Comparison of ENCODE assay signal across 16 cellular contexts in the genomic region with DNA sequence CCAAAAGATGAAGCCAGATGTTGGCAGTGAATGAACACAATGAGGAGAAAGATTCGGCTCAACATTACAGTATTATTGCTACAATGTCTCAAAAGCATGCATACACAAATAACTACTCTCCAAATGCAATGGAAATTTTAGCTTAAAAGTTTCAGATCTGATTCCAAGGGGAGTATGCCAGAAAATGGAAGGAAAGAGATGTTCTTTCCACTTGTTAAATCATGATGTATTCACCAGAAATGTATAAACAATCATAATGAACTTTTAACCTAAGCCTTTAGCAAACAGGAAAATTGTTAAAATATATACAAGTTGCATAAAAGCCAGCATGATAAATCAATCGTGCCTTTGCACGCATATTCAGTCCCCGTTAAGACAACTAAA.
A peak's percentile ranks its signal among the peaks of the same experiment; 100 is the strongest.
DNase-seq lines count a peak whose midpoint lies in the region; ATAC-seq, FAIRE-seq and TF ChIP-seq lines count a peak whose summit lies in the region.
"Had no signal": no experiment of that assay in that cellular context is flagged by ENCODE, and none has a peak within 500 bp of the region (broad histone marks: within the 10 kb centered on the region; RNA-seq: fewer than 3 reads in every experiment).

No MANE protein-coding gene starts in this region.

- no peaks in the 10 kb centered on the region for H3F3A ChIP-seq in GM23338 (replicated peaks; ENCODE audit: low read depth)

- no peaks in the 10 kb centered on the region for H3K27me3 Mint-ChIP-seq in GM23338 (ENCODE audit: insufficient read depth, low read depth, poor library complexity)
- H3K27me3 Mint-ChIP-seq in brain = no peaks in the 10 kb centered on the region
- H3K27me3 Mint-ChIP-seq in T-helper 17 cell = no peaks in the 10 kb centered on the region
- H3K27me3 Mint-ChIP-seq: naive thymus-derived CD4-positive, alpha-beta T cell had no signal

- no peak for DNase-seq in GM23338 (ENCODE audit: low spot score)
- peak; percentile 62 to 76 for DNase-seq in foreskin fibroblast
- DNase-seq in thoracic aorta (ENCODE audit: low spot score) = no peak
- DNase-seq in T-helper 1 cell = no peak
- DNase-seq in frontal cortex (ENCODE audit: low spot score in 2 of 2) = no peak
- no peak for DNase-seq in T-helper 17 cell
- DNase-seq: activated CD4-positive, alpha-beta T cell treated with anti-CD3 and anti-CD28 coated beads, Interleukin-2, amount 50 U/mL, for 4 hours; naive thymus-derived CD4-positive, alpha-beta T cell; NCI-H526 had no signal

- no peaks in the 10 kb centered on the region for H3K9me2 ChIP-seq in GM23338 (ENCODE audit: insufficient read depth)

- H3K27ac ChIP-seq in GM23338 (ENCODE audit: low read depth) (no peak overlapping the region; the same call in 1 of the 2 replicates), thoracic aorta (peak overlapping the region; percentile 59 to 67)

- no peaks in the 10 kb centered on the region for H3K79me2 ChIP-seq in GM23338 (replicated peaks; ENCODE audit: insufficient read depth)

- no peak for ATAC-seq in GM23338
- ATAC-seq in thoracic aorta (ENCODE audit: insufficient number of reproducible peaks, low FRiP score, low read depth) = no peak
- no peak for ATAC-seq in T-helper 17 cell
- ATAC-seq: naive thymus-derived CD4-positive, alpha-beta T cell had no signal

- H3K9me3 Mint-ChIP-seq in GM23338 (no peaks in the 10 kb centered on the region), brain (no peaks in the 10 kb centered on the region)
- H3K9me3 Mint-ChIP-seq: activated T-helper 1 cell treated with anti-CD3 and anti-CD28 coated beads, Interleukin-12 subunit alpha, Interleukin-12 subunit beta, Interleukin-2, Interleukin-4 antibody, amounts not matched to agents 30 ng/mL and 10 ng/mL and 1 ng/mL, durations not matched to agents 14 hours and 24 hours and 36 hours; naive thymus-derived CD4-positive, alpha-beta T cell had no signal

- H3K9me3 ChIP-seq in thoracic aorta (no peaks in the 10 kb centered on the region), T-helper 17 cell (ENCODE audit: control insufficient read depth, low read length, poor library complexity, severe bottlenecking) (no peaks in the 10 kb centered on the region)
- H3K9me3 ChIP-seq: MG63 had no signal

- 0 out of 2 replicates have a peak, but pooled peaks cover 4% of the 10 kb centered on the region for H4K20me1 ChIP-seq in GM23338 (replicated peaks; ENCODE audit: insufficient read depth)

- H3K27me3 ChIP-seq in GM23338 (ENCODE audit: insufficient read depth) (no peaks in the 10 kb centered on the region), thoracic aorta (replicated peaks; ENCODE audit: insufficient read depth) (no peaks in the 10 kb centered on the region)
- H3K27me3 ChIP-seq: MG63 had no signal

- H3K4me1 ChIP-seq in GM23338 (ENCODE audit: insufficient read depth) (no peaks in the 10 kb centered on the region), thoracic aorta (ENCODE audit: control insufficient read depth in 1 of 2, low read depth in 2 of 2) (peaks cover 0 to 34% of the 10 kb centered on the region in 2 donors)

- H3K36me3 ChIP-seq in GM23338 (ENCODE audit: insufficient read depth) (peaks cover 18% of the 10 kb centered on the region), thoracic aorta (no peaks in the 10 kb centered on the region)

- H3K36me3 Mint-ChIP-seq in GM23338 (ENCODE audit: low read depth) = peaks cover 45% of the 10 kb centered on the region
- peaks cover 62% of the 10 kb centered on the region for H3K36me3 Mint-ChIP-seq in brain
- H3K36me3 Mint-ChIP-seq in T-helper 17 cell (ENCODE audit: low read depth) = peaks cover 6% of the 10 kb centered on the region

- H3K4me1 Mint-ChIP-seq in GM23338 (no peaks in the 10 kb centered on the region), brain (no peaks in the 10 kb centered on the region), T-helper 17 cell (peaks cover 2% of the 10 kb centered on the region)

- H3K4me2 ChIP-seq in GM23338 = no peak overlapping the region

- no peak overlapping the region for H3K4me3 ChIP-seq in GM23338
- H3K4me3 ChIP-seq in foreskin fibroblast (ENCODE audit: low read depth in 1 of 2, low read length in 2 of 2) = no peak overlapping the region
- H3K4me3 ChIP-seq in thoracic aorta = no peak overlapping the region
- H3K4me3 ChIP-seq: MG63 had no signal

- H3K4me3 Mint-ChIP-seq in GM23338 (no peak overlapping the region), brain (no peak overlapping the region), T-helper 17 cell (no peak overlapping the region)
- H3K4me3 Mint-ChIP-seq: activated T-helper 1 cell treated with anti-CD3 and anti-CD28 coated beads, Interleukin-12 subunit alpha, Interleukin-12 subunit beta, Interleukin-2, Interleukin-4 antibody, amounts not matched to agents 30 ng/mL and 10 ng/mL and 1 ng/mL, durations not matched to agents 14 hours and 24 hours and 36 hours; CD14-positive monocyte; naive thymus-derived CD4-positive, alpha-beta T cell had no signal

- no peak for FAIRE-seq in frontal cortex (lab: Jason Lieb, UNC)
- FAIRE-seq: colon, HTR-8/SVneo, RCC 7860 had no signal

- no peak overlapping the region for H2AFZ ChIP-seq in GM23338

- H3K27ac Mint-ChIP-seq in GM23338 (0 out of 2 replicates have a peak overlapping the region, but pooled peaks have one; percentile 46), brain (peak overlapping the region in 3 of 5 experiments; percentile 72 to 90 (median 77)), T-helper 17 cell (no peak overlapping the region)
- H3K27ac Mint-ChIP-seq: activated T-helper 1 cell treated with anti-CD3 and anti-CD28 coated beads, Interleukin-12 subunit alpha, Interleukin-12 subunit beta, Interleukin-2, Interleukin-4 antibody, amounts not matched to agents 30 ng/mL and 10 ng/mL and 1 ng/mL, durations not matched to agents 14 hours and 24 hours and 36 hours; CD14-positive monocyte had no signal

- no peak for TF ChIP-seq CTCF in GM23338 (conservative IDR thresholded peaks at IDR 0.05; ENCODE audit: low read depth in 2 of 2)
- no peak for TF ChIP-seq CTCF in brain (conservative IDR thresholded peaks at IDR 0.05)
- no peak for TF ChIP-seq CTCF in foreskin fibroblast (IDR thresholded peaks at IDR 0.05; ENCODE audit: low read depth, low read length)
- no peak for TF ChIP-seq CTCF in thoracic aorta (IDR thresholded peaks at IDR 0.05)

TF ChIP-seq in GM23338, 12 proteins besides CTCF, POLR2A, EP300 and RAD21 (continues in another document):
- TF ChIP-seq ZNF114 (CRISPR knock-in tag; IDR thresholded peaks at IDR 0.05) = no peak
- TF ChIP-seq STAT1 (IDR thresholded peaks at IDR 0.05; ENCODE audit: unreplicated experiment) = no peak
- TF ChIP-seq, protein P1, sequence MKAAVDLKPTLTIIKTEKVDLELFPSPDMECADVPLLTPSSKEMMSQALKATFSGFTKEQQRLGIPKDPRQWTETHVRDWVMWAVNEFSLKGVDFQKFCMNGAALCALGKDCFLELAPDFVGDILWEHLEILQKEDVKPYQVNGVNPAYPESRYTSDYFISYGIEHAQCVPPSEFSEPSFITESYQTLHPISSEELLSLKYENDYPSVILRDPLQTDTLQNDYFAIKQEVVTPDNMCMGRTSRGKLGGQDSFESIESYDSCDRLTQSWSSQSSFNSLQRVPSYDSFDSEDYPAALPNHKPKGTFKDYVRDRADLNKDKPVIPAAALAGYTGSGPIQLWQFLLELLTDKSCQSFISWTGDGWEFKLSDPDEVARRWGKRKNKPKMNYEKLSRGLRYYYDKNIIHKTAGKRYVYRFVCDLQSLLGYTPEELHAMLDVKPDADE (IDR thresholded peaks at IDR 0.05) = no peak
- TF ChIP-seq EZH2phosphoT487 (IDR thresholded peaks at IDR 0.05; ENCODE audit: unreplicated experiment) = no peak
- no peak for TF ChIP-seq EZH2 (IDR thresholded peaks at IDR 0.05; ENCODE audit: low read depth, unreplicated experiment)
- TF ChIP-seq ZNF331 (CRISPR knock-in tag; IDR thresholded peaks at IDR 0.05; ENCODE audit: low read depth) = no peak
- no peak for TF ChIP-seq CREB1 (CRISPR knock-in tag; IDR thresholded peaks at IDR 0.05; ENCODE audit: low read depth)
- no peak for TF ChIP-seq JUNB (IDR thresholded peaks at IDR 0.05; ENCODE audit: unreplicated experiment)
- no peak for TF ChIP-seq NANOG (IDR thresholded peaks at IDR 0.05; ENCODE audit: borderline replicate concordance)
- no peak for TF ChIP-seq POLR2AphosphoS5 (IDR thresholded peaks at IDR 0.05; ENCODE audit: low read depth)

Comparison
In these comparisons a context has a peak if more than half of its experiments do, and no peak if none do; other contexts are left out.
1. DNase-seq: peak in foreskin fibroblast (2 of 2); none in GM23338 (single experiment), thoracic aorta (single experiment), T-helper 1 cell (0 of 5), frontal cortex (0 of 2) and T-helper 17 cell (0 of 3).